In the genomic region with DNA sequence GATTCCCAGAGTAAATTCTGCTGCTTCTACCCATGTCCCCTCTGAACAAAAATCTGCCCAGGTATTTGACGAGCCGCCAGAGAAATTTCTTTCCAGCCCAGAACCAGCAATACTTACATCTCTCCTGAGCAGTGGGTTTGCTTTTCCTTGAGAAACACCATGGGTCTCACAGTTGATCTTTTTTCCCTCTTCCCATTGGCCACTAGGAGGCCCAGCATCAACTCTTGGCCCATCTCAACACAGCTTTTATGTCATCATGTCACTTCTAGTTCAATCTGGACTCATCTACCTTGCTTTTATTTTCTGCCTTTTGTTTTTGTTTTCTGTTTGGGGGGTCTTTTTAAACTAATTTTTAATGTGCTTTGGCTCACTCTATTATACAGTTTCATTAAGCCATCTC, we compare ENCODE assay signal across 2 cellular contexts.
TF ChIP-seq lines count a peak whose summit lies in the region.

No MANE protein-coding gene starts in this region.

TF ChIP-seq in liver, 16 proteins besides CTCF, POLR2A, EP300 and RAD21:
- TF ChIP-seq, protein P1, sequence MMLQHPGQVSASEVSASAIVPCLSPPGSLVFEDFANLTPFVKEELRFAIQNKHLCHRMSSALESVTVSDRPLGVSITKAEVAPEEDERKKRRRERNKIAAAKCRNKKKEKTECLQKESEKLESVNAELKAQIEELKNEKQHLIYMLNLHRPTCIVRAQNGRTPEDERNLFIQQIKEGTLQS (IDR thresholded peaks at IDR 0.05) = no peak
- TF ChIP-seq TAF1 (conservative IDR thresholded peaks at IDR 0.05) (no peak), NR2F2 (IDR thresholded peaks at IDR 0.05) (no peak), YY1 (IDR thresholded peaks at IDR 0.05) (no peak), FOXA2 (IDR thresholded peaks at IDR 0.05) (no peak), HNF4G (IDR thresholded peaks at IDR 0.05) (no peak), GABPA (IDR thresholded peaks at IDR 0.05 in 1 of 2, conservative IDR thresholded peaks at IDR 0.05 in 1 of 2) (no peak), HNF4A (conservative IDR thresholded peaks at IDR 0.05) (no peak), SP1 (IDR thresholded peaks at IDR 0.05) (no peak), EGR1 (IDR thresholded peaks at IDR 0.05; ENCODE audit: low read depth in 2 of 2) (no peak), JUND (IDR thresholded peaks at IDR 0.05) (no peak), RXRA (IDR thresholded peaks at IDR 0.05) (no peak), FOXA1 (IDR thresholded peaks at IDR 0.05) (no peak)
- TF ChIP-seq, protein P2, sequence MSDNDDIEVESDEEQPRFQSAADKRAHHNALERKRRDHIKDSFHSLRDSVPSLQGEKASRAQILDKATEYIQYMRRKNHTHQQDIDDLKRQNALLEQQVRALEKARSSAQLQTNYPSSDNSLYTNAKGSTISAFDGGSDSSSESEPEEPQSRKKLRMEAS (IDR thresholded peaks at IDR 0.05) = no peak
- TF ChIP-seq, protein P3, sequence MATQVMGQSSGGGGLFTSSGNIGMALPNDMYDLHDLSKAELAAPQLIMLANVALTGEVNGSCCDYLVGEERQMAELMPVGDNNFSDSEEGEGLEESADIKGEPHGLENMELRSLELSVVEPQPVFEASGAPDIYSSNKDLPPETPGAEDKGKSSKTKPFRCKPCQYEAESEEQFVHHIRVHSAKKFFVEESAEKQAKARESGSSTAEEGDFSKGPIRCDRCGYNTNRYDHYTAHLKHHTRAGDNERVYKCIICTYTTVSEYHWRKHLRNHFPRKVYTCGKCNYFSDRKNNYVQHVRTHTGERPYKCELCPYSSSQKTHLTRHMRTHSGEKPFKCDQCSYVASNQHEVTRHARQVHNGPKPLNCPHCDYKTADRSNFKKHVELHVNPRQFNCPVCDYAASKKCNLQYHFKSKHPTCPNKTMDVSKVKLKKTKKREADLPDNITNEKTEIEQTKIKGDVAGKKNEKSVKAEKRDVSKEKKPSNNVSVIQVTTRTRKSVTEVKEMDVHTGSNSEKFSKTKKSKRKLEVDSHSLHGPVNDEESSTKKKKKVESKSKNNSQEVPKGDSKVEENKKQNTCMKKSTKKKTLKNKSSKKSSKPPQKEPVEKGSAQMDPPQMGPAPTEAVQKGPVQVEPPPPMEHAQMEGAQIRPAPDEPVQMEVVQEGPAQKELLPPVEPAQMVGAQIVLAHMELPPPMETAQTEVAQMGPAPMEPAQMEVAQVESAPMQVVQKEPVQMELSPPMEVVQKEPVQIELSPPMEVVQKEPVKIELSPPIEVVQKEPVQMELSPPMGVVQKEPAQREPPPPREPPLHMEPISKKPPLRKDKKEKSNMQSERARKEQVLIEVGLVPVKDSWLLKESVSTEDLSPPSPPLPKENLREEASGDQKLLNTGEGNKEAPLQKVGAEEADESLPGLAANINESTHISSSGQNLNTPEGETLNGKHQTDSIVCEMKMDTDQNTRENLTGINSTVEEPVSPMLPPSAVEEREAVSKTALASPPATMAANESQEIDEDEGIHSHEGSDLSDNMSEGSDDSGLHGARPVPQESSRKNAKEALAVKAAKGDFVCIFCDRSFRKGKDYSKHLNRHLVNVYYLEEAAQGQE (IDR thresholded peaks at IDR 0.05) = no peak
- TF ChIP-seq, protein P4, sequence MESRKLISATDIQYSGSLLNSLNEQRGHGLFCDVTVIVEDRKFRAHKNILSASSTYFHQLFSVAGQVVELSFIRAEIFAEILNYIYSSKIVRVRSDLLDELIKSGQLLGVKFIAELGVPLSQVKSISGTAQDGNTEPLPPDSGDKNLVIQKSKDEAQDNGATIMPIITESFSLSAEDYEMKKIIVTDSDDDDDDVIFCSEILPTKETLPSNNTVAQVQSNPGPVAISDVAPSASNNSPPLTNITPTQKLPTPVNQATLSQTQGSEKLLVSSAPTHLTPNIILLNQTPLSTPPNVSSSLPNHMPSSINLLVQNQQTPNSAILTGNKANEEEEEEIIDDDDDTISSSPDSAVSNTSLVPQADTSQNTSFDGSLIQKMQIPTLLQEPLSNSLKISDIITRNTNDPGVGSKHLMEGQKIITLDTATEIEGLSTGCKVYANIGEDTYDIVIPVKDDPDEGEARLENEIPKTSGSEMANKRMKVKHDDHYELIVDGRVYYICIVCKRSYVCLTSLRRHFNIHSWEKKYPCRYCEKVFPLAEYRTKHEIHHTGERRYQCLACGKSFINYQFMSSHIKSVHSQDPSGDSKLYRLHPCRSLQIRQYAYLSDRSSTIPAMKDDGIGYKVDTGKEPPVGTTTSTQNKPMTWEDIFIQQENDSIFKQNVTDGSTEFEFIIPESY (IDR thresholded peaks at IDR 0.05) = no peak

TF ChIP-seq in HepG2, 621 proteins besides CTCF, POLR2A, EP300 and RAD21:
- TF ChIP-seq NCOA5 (CRISPR knock-in tag; IDR thresholded peaks at IDR 0.05) = no peak
- TF ChIP-seq ZNF547 (CRISPR knock-in tag; IDR thresholded peaks at IDR 0.05) = no peak
- TF ChIP-seq, protein P5, sequence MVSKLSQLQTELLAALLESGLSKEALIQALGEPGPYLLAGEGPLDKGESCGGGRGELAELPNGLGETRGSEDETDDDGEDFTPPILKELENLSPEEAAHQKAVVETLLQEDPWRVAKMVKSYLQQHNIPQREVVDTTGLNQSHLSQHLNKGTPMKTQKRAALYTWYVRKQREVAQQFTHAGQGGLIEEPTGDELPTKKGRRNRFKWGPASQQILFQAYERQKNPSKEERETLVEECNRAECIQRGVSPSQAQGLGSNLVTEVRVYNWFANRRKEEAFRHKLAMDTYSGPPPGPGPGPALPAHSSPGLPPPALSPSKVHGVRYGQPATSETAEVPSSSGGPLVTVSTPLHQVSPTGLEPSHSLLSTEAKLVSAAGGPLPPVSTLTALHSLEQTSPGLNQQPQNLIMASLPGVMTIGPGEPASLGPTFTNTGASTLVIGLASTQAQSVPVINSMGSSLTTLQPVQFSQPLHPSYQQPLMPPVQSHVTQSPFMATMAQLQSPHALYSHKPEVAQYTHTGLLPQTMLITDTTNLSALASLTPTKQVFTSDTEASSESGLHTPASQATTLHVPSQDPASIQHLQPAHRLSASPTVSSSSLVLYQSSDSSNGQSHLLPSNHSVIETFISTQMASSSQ (IDR thresholded peaks at IDR 0.05; ENCODE audit: low read depth) = no peak
- TF ChIP-seq, protein P5 (CRISPR knock-in tag; IDR thresholded peaks at IDR 0.05; ENCODE audit: borderline replicate concordance) = no peak
- no peak for TF ChIP-seq NFIC (IDR thresholded peaks at IDR 0.05; ENCODE audit: low read length)
- TF ChIP-seq, protein P6, sequence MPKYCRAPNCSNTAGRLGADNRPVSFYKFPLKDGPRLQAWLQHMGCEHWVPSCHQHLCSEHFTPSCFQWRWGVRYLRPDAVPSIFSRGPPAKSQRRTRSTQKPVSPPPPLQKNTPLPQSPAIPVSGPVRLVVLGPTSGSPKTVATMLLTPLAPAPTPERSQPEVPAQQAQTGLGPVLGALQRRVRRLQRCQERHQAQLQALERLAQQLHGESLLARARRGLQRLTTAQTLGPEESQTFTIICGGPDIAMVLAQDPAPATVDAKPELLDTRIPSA (CRISPR knock-in tag; IDR thresholded peaks at IDR 0.05; ENCODE audit: borderline replicate concordance) = no peak
- TF ChIP-seq ZNF337 (CRISPR knock-in tag; IDR thresholded peaks at IDR 0.05; ENCODE audit: borderline replicate concordance, low read depth) = no peak
- no peak for TF ChIP-seq REL (CRISPR knock-in tag; conservative IDR thresholded peaks at IDR 0.05)
- no peak for TF ChIP-seq ZKSCAN1 (IDR thresholded peaks at IDR 0.05; ENCODE audit: low read length)
- TF ChIP-seq JUND (CRISPR knock-in tag; IDR thresholded peaks at IDR 0.05) = no peak
- TF ChIP-seq, protein P7, sequence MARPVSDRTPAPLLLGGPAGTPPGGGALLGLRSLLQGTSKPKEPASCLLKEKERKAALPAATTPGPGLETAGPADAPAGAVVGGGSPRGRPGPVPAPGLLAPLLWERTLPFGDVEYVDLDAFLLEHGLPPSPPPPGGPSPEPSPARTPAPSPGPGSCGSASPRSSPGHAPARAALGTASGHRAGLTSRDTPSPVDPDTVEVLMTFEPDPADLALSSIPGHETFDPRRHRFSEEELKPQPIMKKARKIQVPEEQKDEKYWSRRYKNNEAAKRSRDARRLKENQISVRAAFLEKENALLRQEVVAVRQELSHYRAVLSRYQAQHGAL (CRISPR knock-in tag; IDR thresholded peaks at IDR 0.05; ENCODE audit: not compliant biosample characterization) = no peak
- TF ChIP-seq SRY (CRISPR knock-in tag; IDR thresholded peaks at IDR 0.05) = no peak
- TF ChIP-seq ZFY (CRISPR knock-in tag; IDR thresholded peaks at IDR 0.05) = no peak
- no peak for TF ChIP-seq SKI (IDR thresholded peaks at IDR 0.05; ENCODE audit: partially characterized antibody)
TF ChIP-seq in HepG2: peak in this region for 0.
